In genomic region chr6:156776841-156777576, GRCh38 we compare ENCODE assay signal across 8 cellular contexts. TPM values are rescaled to one million over a fixed set of nuclear protein-coding genes. Genes with fewer than 3 reads are reported as not detected.
DNase-seq lines count a peak whose midpoint lies in the region; ATAC-seq and TF ChIP-seq lines count a peak whose summit lies in the region.

TSS of gene ARID1B (plus strand) at chr6:156777378. CDS start at chr6:156777681, 303 bp downstream.

- H3K9me3 Mint-ChIP-seq in activated naive CD4-positive, alpha-beta T cell treated with anti-CD3 and anti-CD28 coated beads, Interleukin-2, amount 10 ng/mL, durations not matched to agents 7 days and 5 days = no peaks in the 10 kb centered on the region
- H3K9me3 Mint-ChIP-seq in osteocyte (ENCODE audit: unreplicated experiment) = no peaks in the 10 kb centered on the region

- ATAC-seq in GM21723 (IDR thresholded peaks at IDR 0.05; ENCODE audit: unreplicated experiment) = peak; percentile 33

- H3K36me3 Mint-ChIP-seq in activated naive CD4-positive, alpha-beta T cell treated with anti-CD3 and anti-CD28 coated beads, Interleukin-2, amount 10 ng/mL, durations not matched to agents 7 days and 5 days = peaks cover 8% of the 10 kb centered on the region
- no peaks in the 10 kb centered on the region for H3K36me3 Mint-ChIP-seq in osteocyte (ENCODE audit: unreplicated experiment)

- peaks cover 21% of the 10 kb centered on the region for H3F3A ChIP-seq in SK-N-SH (replicated peaks; ENCODE audit: insufficient read depth)

- H3K9me3 ChIP-seq in Karpas-422 (ENCODE audit: low read length) (no peaks in the 10 kb centered on the region), SK-N-SH (no peaks in the 10 kb centered on the region), testis (no peaks in the 10 kb centered on the region)

- no peak for TF ChIP-seq CTCF in SK-N-SH (IDR thresholded peaks at IDR 0.05)
- TF ChIP-seq CTCF in osteocyte (IDR thresholded peaks at IDR 0.05) = no peak
- no peak for TF ChIP-seq CTCF in testis (IDR thresholded peaks at IDR 0.05)

- no peak for TF ChIP-seq EP300 in SK-N-SH (IDR thresholded peaks at IDR 0.05; ENCODE audit: borderline replicate concordance in 1 of 2, low read depth in 1 of 2, low read length in 1 of 2)

- peak within 1 kb of the TSS; percentile 93 for H3K4me3 Mint-ChIP-seq in activated naive CD4-positive, alpha-beta T cell treated with anti-CD3 and anti-CD28 coated beads, Interleukin-2, amount 10 ng/mL, durations not matched to agents 7 days and 5 days
- H3K4me3 Mint-ChIP-seq in osteocyte (ENCODE audit: unreplicated experiment) = peak within 1 kb of the TSS; percentile 88

- TF ChIP-seq RAD21 in SK-N-SH (IDR thresholded peaks at IDR 0.05; ENCODE audit: low read length) = no peak

- H3K4me3 ChIP-seq in Karpas-422 (ENCODE audit: low read length) (peak within 1 kb of the TSS; percentile 74), SK-N-SH (ENCODE audit: low read depth in 2 of 2, low read length in 1 of 2) (peak within 1 kb of the TSS; percentile 66 to 75), testis (peak within 1 kb of the TSS; percentile 72 to 87)

- CTCF ChIA-PET in SK-N-SH (lab: Yijun Ruan, JAX) = interaction anchor here (0.6 to 1.5 kb wide), 3 partner anchors 56 to 214 kb away, joined by 3 to 5 read pairs (median 5); no protein-coding TSS in a partner anchor
- CTCF ChIA-PET in activated naive CD4-positive, alpha-beta T cell treated with anti-CD3 and anti-CD28 coated beads, Interleukin-2, amount 10 ng/mL, durations not matched to agents 7 days and 5 days (lab: Charles Lee) = interaction anchor here (0.9 to 1.2 kb wide), 3 partner anchors 88 to 172 kb away, joined by 3 read pairs; no protein-coding TSS in a partner anchor

- H3K9ac ChIP-seq in Karpas-422 (ENCODE audit: low read length) = peak within 1 kb of the TSS; percentile 94
- peak within 1 kb of the TSS; percentile 95 for H3K9ac ChIP-seq in SK-N-SH

- H3K9me2 ChIP-seq in Karpas-422 (replicated peaks; ENCODE audit: insufficient read depth, low read length) = no peaks in the 10 kb centered on the region
- H3K9me2 ChIP-seq in SK-N-SH = no peaks in the 10 kb centered on the region

- no peaks in the 10 kb centered on the region for H3K36me3 ChIP-seq in Karpas-422 (ENCODE audit: insufficient read depth, low read length)
- H3K36me3 ChIP-seq in SK-N-SH (replicated peaks in 1 of 2; ENCODE audit: control insufficient read depth in 1 of 2, insufficient read depth in 2 of 2, low read length in 1 of 2) = no peaks in the 10 kb centered on the region
- H3K36me3 ChIP-seq in testis (ENCODE audit: low read depth, missing control alignments) = no peaks in the 10 kb centered on the region

- WGBS in SK-N-SH (ENCODE audit: low lambda C conversion rate) = 2% methylated on average over 29 of the region's 65 CpGs
- WGBS in testis, 2 donors = 0 to 1% methylated on average over 32 to 63 of the region's 65 CpGs

- H3K4me1 Mint-ChIP-seq in activated naive CD4-positive, alpha-beta T cell treated with anti-CD3 and anti-CD28 coated beads, Interleukin-2, amount 10 ng/mL, durations not matched to agents 7 days and 5 days = peaks cover 35% of the 10 kb centered on the region
- peaks cover 50% of the 10 kb centered on the region for H3K4me1 Mint-ChIP-seq in osteocyte (ENCODE audit: unreplicated experiment)

- no peak for TF ChIP-seq POLR2A in testis (IDR thresholded peaks at IDR 0.05)

- H3K27ac ChIP-seq in Karpas-422 (ENCODE audit: low read length) (peak within 1 kb of the TSS; percentile 86), SK-N-SH (ENCODE audit: low read depth in 2 of 2, low read length in 1 of 2) (peak within 1 kb of the TSS; percentile 96 to 99), testis (peak within 1 kb of the TSS; percentile 99 to 100)

- H3K27me3 ChIP-seq in Karpas-422 (ENCODE audit: low read length) (no peaks in the 10 kb centered on the region), SK-N-SH (ENCODE audit: insufficient read depth) (no peaks in the 10 kb centered on the region), testis (no peaks in the 10 kb centered on the region)

- H4K20me1 ChIP-seq in Karpas-422 (ENCODE audit: insufficient read depth, low read depth, low read length) = peaks cover under 1% of the 10 kb centered on the region; the same call in 1 of the 2 replicates
- peaks cover 19% of the 10 kb centered on the region for H4K20me1 ChIP-seq in SK-N-SH (ENCODE audit: insufficient read depth)

- H3K4me1 ChIP-seq in Karpas-422 (ENCODE audit: low read length) (peaks cover 44% of the 10 kb centered on the region), SK-N-SH (ENCODE audit: control insufficient read depth in 1 of 2, insufficient read depth in 2 of 2, low read depth in 1 of 2, low read length in 1 of 2) (peaks cover 11 to 12% of the 10 kb centered on the region in 2 experiments; a peak in 3 of 4 replicates), testis (no peaks in the 10 kb centered on the region)

- H3K27me3 Mint-ChIP-seq in activated naive CD4-positive, alpha-beta T cell treated with anti-CD3 and anti-CD28 coated beads, Interleukin-2, amount 10 ng/mL, durations not matched to agents 7 days and 5 days = no peaks in the 10 kb centered on the region
- no peaks in the 10 kb centered on the region for H3K27me3 Mint-ChIP-seq in osteocyte (ENCODE audit: unreplicated experiment)

- intact Hi-C loops in testis (cut with DNase I; ENCODE audit: low total_unique reads) = loop anchor here (5.0 to 10.0 kb wide), 3 partner anchors 55 to 248 kb away; no protein-coding TSS in a partner anchor

- peak within 1 kb of the TSS; percentile 99 for H3K27ac Mint-ChIP-seq in activated naive CD4-positive, alpha-beta T cell treated with anti-CD3 and anti-CD28 coated beads, Interleukin-2, amount 10 ng/mL, durations not matched to agents 7 days and 5 days
- H3K27ac Mint-ChIP-seq in osteocyte (ENCODE audit: unreplicated experiment) = peak within 1 kb of the TSS; percentile 98

- POLR2A ChIA-PET in SK-N-SH (lab: Yijun Ruan, JAX) = interaction anchor here (0.7 to 2.0 kb wide), 5 partner anchors 51 to 748 kb away, joined by 3 to 18 read pairs (median 5); no protein-coding TSS in a partner anchor

- H3K79me2 ChIP-seq in Karpas-422 (ENCODE audit: low read length) = peaks cover 37% of the 10 kb centered on the region
- peaks cover 54% of the 10 kb centered on the region for H3K79me2 ChIP-seq in SK-N-SH (ENCODE audit: insufficient read depth)

- H3K4me2 ChIP-seq in Karpas-422 (ENCODE audit: low read depth, low read length, poor library complexity, severe bottlenecking) (peak within 1 kb of the TSS; percentile 98), SK-N-SH (peak within 1 kb of the TSS; percentile 84)

- H2AFZ ChIP-seq in Karpas-422 (ENCODE audit: low read length) (peak within 1 kb of the TSS; percentile 47), SK-N-SH (ENCODE audit: low read depth) (peak within 1 kb of the TSS; percentile 96)

- peak; percentile 79 for DNase-seq in EL
- peak; percentile 92 for DNase-seq in Karpas-422
- DNase-seq in SK-N-SH = peak; percentile 92
- DNase-seq in activated naive CD4-positive, alpha-beta T cell treated with anti-CD3 and anti-CD28 coated beads, Interleukin-2, amount 10 ng/mL, durations not matched to agents 7 days and 5 days = peak; percentile 87
- no peak for DNase-seq in glomerular endothelial cell (ENCODE audit: extremely low read depth, low read depth, low spot score)
- peak; percentile 93 for DNase-seq in osteocyte (ENCODE audit: extremely low spot score, unreplicated experiment)
- DNase-seq in testis = peak; percentile 74

TF ChIP-seq in SK-N-SH, 30 proteins besides CTCF, POLR2A, EP300 and RAD21 (continues in another document):
- TF ChIP-seq RXRA (IDR thresholded peaks at IDR 0.05; ENCODE audit: borderline replicate concordance, low read depth) (no peak), NFIC (IDR thresholded peaks at IDR 0.05; ENCODE audit: borderline replicate concordance) (no peak), MXI1 (IDR thresholded peaks at IDR 0.05; ENCODE audit: low read depth, low read length) (no peak; the same call in 1 of the 2 replicates), RFX5 (IDR thresholded peaks at IDR 0.05; ENCODE audit: low read length) (peak; percentile 30; the same call in 1 of the 2 replicates), PBX3 (IDR thresholded peaks at IDR 0.05) (no peak), SMC3 (IDR thresholded peaks at IDR 0.05; ENCODE audit: low read depth, low read length) (no peak), TCF12 (IDR thresholded peaks at IDR 0.05) (no peak), YY1 (IDR thresholded peaks at IDR 0.05; ENCODE audit: low read depth) (no peak; the same call in 1 of the 2 replicates), GABPA (IDR thresholded peaks at IDR 0.05; ENCODE audit: low read depth) (no peak), MAX (IDR thresholded peaks at IDR 0.05; ENCODE audit: low read depth) (no peak; the same call in 1 of the 2 replicates), FOXM1 (IDR thresholded peaks at IDR 0.05; ENCODE audit: low read depth) (no peak), ELF1 (IDR thresholded peaks at IDR 0.05) (no peak), USF2 (IDR thresholded peaks at IDR 0.05; ENCODE audit: borderline replicate concordance, low read depth, low read length) (no peak)

RNA-seq across cellular contexts. Expression of gene ARID1B, which starts in this region (rescaled TPM):
- total RNA-seq in Karpas-422 (2014; rRNA removed; shearing (Covaris generic); ENCODE audit: low replicate concordance) = 104 and 174 TPM in 2 replicates
- polyA plus RNA-seq in SK-N-SH (2012; rRNA removed) = 13.2 and 13.6 TPM in 2 replicates
- 11.5 and 14.7 TPM in 2 replicates for polyA plus RNA-seq in SK-N-SH (2012; cell fraction: cytosol; rRNA removed)
- 24.0 and 33.9 TPM in 2 replicates for polyA plus RNA-seq in SK-N-SH (2012; cell fraction: nucleus; rRNA removed)
- total RNA-seq in glomerular endothelial cell = 41.4 and 72.3 TPM in 2 replicates
- 78.1 and 82.7 TPM in 2 replicates for total RNA-seq in osteocyte
- total RNA-seq in testis = 100 to 1,000 TPM; 103 to 126 TPM
- polyA plus RNA-seq in testis (ENCODE audit: insufficient read depth, low read depth, low replicate concordance) = 26.2 TPM
